Comparison of ENCODE assay signal across 8 cellular contexts in genomic region chr16:78770353-78771091, GRCh38.
DNase-seq lines count a peak whose midpoint lies in the region; ATAC-seq and TF ChIP-seq lines count a peak whose summit lies in the region.

No MANE protein-coding gene starts in this region.

- H3K4me1 ChIP-seq in thyroid gland: peaks cover 3 to 5% of the 10 kb centered on the region in 2 donors

- TF ChIP-seq CTCF in GM13976 (IDR thresholded peaks at IDR 0.05; ENCODE audit: borderline replicate concordance, control extremely low read depth, extremely low read depth, insufficient read depth, missing control alignments): peak; percentile 92
- TF ChIP-seq CTCF in fibroblast of pulmonary artery (IDR thresholded peaks at IDR 0.05; ENCODE audit: low read length, missing control alignments): peak; percentile 7
- TF ChIP-seq CTCF in omental fat pad (IDR thresholded peaks at IDR 0.05): no peak
- TF ChIP-seq CTCF in thyroid gland (IDR thresholded peaks at IDR 0.05): peak; percentile 67 to 96 (median 82)

- in situ Hi-C loops in GM13976 (cut with MboI; ENCODE audit: low sequenced_read_pairs, unreplicated experiment): no loop called here

- H3K9me3 ChIP-seq in thyroid gland: no peaks in the 10 kb centered on the region

- ATAC-seq in HG02798 (IDR thresholded peaks at IDR 0.05; ENCODE audit: poor library complexity, unreplicated experiment) (peak; percentile 83), omental fat pad (ENCODE audit: low FRiP score) (peak; percentile 70), GM18858 (IDR thresholded peaks at IDR 0.05; ENCODE audit: unreplicated experiment) (no peak)

- intact Hi-C loops in thyroid gland (cut with DNase I): loop anchor here (5.0 kb wide), 1 partner anchor 268 kb away; no protein-coding TSS in a partner anchor

- no peaks in the 10 kb centered on the region for H3K36me3 ChIP-seq in thyroid gland

- no peaks in the 10 kb centered on the region for H3K27me3 ChIP-seq in thyroid gland

- no peak for TF ChIP-seq POLR2A in thyroid gland (IDR thresholded peaks at IDR 0.05)

- WGBS in thyroid gland, 2 donors: 42 to 53% methylated on average over 18 to 20 of the region's 23 CpGs

- peak overlapping the region in 1 of 3 donors; percentile 54 for H3K27ac ChIP-seq in thyroid gland

- DNase-seq in GM13976 (ENCODE audit: low spot score): peak; percentile 80
- peak; percentile 42 for DNase-seq in NOMO-1 treated with dmso at 0.1 percent for 144 hours (lab: John Stamatoyannopoulos, UW; ENCODE audit: unreplicated experiment)
- DNase-seq in activated T-cell treated with anti-CD3 and anti-CD28 coated beads for 4 hours: peak; percentile 64
- DNase-seq in fibroblast of pulmonary artery (ENCODE audit: low read depth): no peak
- DNase-seq in omental fat pad (ENCODE audit: low spot score): peak; percentile 71
- DNase-seq in thyroid gland: peak; percentile 71 to 81

- no peak overlapping the region for H3K4me3 ChIP-seq in fibroblast of pulmonary artery (replicated peaks; ENCODE audit: low read depth, low read length)
- H3K4me3 ChIP-seq in thyroid gland (replicated peaks in 1 of 3): no peak overlapping the region

Comparison
In these comparisons a context has a peak if more than half of its experiments do, and no peak if none do; other contexts are left out.
1. CTCF ChIP-seq: peak in GM13976 (single experiment), fibroblast of pulmonary artery (single experiment) and thyroid gland (6 of 6); none in omental fat pad (0 of 3).